Comparison of ENCODE assay signal across 1 cellular context in genomic region chr20:46709459-46710148, GRCh38.
TF ChIP-seq lines count a peak whose summit lies in the region.

TSS of gene SLC2A10 (plus strand) at chr20:46709649. CDS start at chr20:46709737, 88 bp downstream.

TF ChIP-seq in HepG2, 621 proteins besides CTCF, POLR2A, EP300 and RAD21 (continued from another document and continues in another):
- no peak for TF ChIP-seq KIAA2018 (CRISPR knock-in tag; IDR thresholded peaks at IDR 0.05; ENCODE audit: borderline replicate concordance)
- no peak for TF ChIP-seq TCF7L2 (IDR thresholded peaks at IDR 0.05; ENCODE audit: low read depth, low read length)
- TF ChIP-seq ZXDC (CRISPR knock-in tag; IDR thresholded peaks at IDR 0.05): peak; percentile 95
- no peak; the same call in 1 of the 2 replicates for TF ChIP-seq ZNF383 (CRISPR knock-in tag; IDR thresholded peaks at IDR 0.05; ENCODE audit: borderline replicate concordance)
- TF ChIP-seq REST (IDR thresholded peaks at IDR 0.05; ENCODE audit: borderline replicate concordance in 1 of 2, low read depth in 1 of 2, low read length in 2 of 2): no peak; a peak in 1 of 4 replicates
- peak; percentile 43 for TF ChIP-seq KAT7 (CRISPR knock-in tag; IDR thresholded peaks at IDR 0.05; ENCODE audit: borderline replicate concordance)
- peak; percentile 71; the same call in 1 of the 2 replicates for TF ChIP-seq SAP130 (CRISPR knock-in tag; IDR thresholded peaks at IDR 0.05; ENCODE audit: low read depth)
- no peak for TF ChIP-seq ZNF280B (CRISPR knock-in tag; IDR thresholded peaks at IDR 0.05; ENCODE audit: borderline replicate concordance)
- TF ChIP-seq PREB (CRISPR knock-in tag; IDR thresholded peaks at IDR 0.05): no peak
- TF ChIP-seq TEAD3 (CRISPR knock-in tag; optimal IDR thresholded peaks at IDR 0.05; ENCODE audit: borderline replicate concordance): no peak
- no peak for TF ChIP-seq NCOR1 (IDR thresholded peaks at IDR 0.05; ENCODE audit: borderline replicate concordance, low read length)
- no peak for TF ChIP-seq TIGD3 (CRISPR knock-in tag; IDR thresholded peaks at IDR 0.05; ENCODE audit: borderline replicate concordance)
- peak; percentile 90 for TF ChIP-seq HDAC1 (CRISPR knock-in tag; IDR thresholded peaks at IDR 0.05)
- peak; percentile 83 to 96; a peak in 3 of 4 replicates for TF ChIP-seq HMGXB4 (CRISPR knock-in tag; IDR thresholded peaks at IDR 0.05; ENCODE audit: borderline replicate concordance in 1 of 2, low read depth in 1 of 2)
- TF ChIP-seq JUN (CRISPR knock-in tag; IDR thresholded peaks at IDR 0.05): no peak
- TF ChIP-seq CCAR2 (optimal IDR thresholded peaks at IDR 0.05; ENCODE audit: low read depth, low read length): no peak
- TF ChIP-seq SRY (CRISPR knock-in tag; IDR thresholded peaks at IDR 0.05): no peak; the same call in 1 of the 2 replicates
- TF ChIP-seq MAZ (IDR thresholded peaks at IDR 0.05; ENCODE audit: borderline replicate concordance, low read depth, low read length): peak; percentile 42; the same call in 1 of the 2 replicates
- peak; percentile 51; the same call in 1 of the 2 replicates for TF ChIP-seq MAZ (CRISPR knock-in tag; IDR thresholded peaks at IDR 0.05; ENCODE audit: low read depth)
- no peak; the same call in 1 of the 2 replicates for TF ChIP-seq ZNF646 (CRISPR knock-in tag; IDR thresholded peaks at IDR 0.05)
